In genomic region chr7:85890244-85890811, GRCh38 we compare ENCODE assay signal across 8 cellular contexts.
A peak's percentile ranks its signal among the peaks of the same experiment; 100 is the strongest.
DNase-seq lines count a peak whose midpoint lies in the region; ATAC-seq, FAIRE-seq and TF ChIP-seq lines count a peak whose summit lies in the region.

No MANE protein-coding gene starts in this region.

- FAIRE-seq in GM18507 (lab: Jason Lieb, UNC): peak; percentile 59

- H3K9me3 ChIP-seq in mesenchymal stem cell (ENCODE audit: control insufficient read depth, low read length) (no peaks in the 10 kb centered on the region), gastroesophageal sphincter (no peaks in the 10 kb centered on the region)

- no peak overlapping the region for H2BK12ac ChIP-seq in mesenchymal stem cell (ENCODE audit: low read length in 2 of 2)

- H3K9ac ChIP-seq in mesenchymal stem cell (ENCODE audit: low read length): no peak overlapping the region

- DNase-seq in GM18507 (ENCODE audit: extremely low spot score, insufficient read length, low read depth) (peak; percentile 8), NCI-H345 (lab: John Stamatoyannopoulos, UW) (peak; percentile 5), T47D (ENCODE audit: low read depth in 1 of 2, low spot score in 1 of 2) (peak; percentile 11 to 54), mesenchymal stem cell (peak; percentile 32), cerebellar nuclear complex (lab: John Stamatoyannopoulos, UW) (no peak)

- no peaks in the 10 kb centered on the region for H3K36me3 ChIP-seq in mesenchymal stem cell (ENCODE audit: control insufficient read depth in 1 of 2, insufficient read depth in 2 of 2, low read depth in 1 of 2, low read length in 2 of 2)
- H3K36me3 ChIP-seq in gastroesophageal sphincter: no peaks in the 10 kb centered on the region

- H4K8ac ChIP-seq in mesenchymal stem cell (ENCODE audit: low read length): no peak overlapping the region

- H2BK120ac ChIP-seq in mesenchymal stem cell (ENCODE audit: low read depth, low read length): no peak overlapping the region

- TF ChIP-seq CTCF in 22Rv1 (IDR thresholded peaks at IDR 0.05) (peak; percentile 84), gastroesophageal sphincter (IDR thresholded peaks at IDR 0.05) (peak in 2 of 4 experiments; percentile 14 to 37)

- no peak overlapping the region for H4K91ac ChIP-seq in mesenchymal stem cell (ENCODE audit: low read length)

- H2AFZ ChIP-seq in mesenchymal stem cell (ENCODE audit: low read depth, low read length): no peak overlapping the region

- TF ChIP-seq POLR2A in gastroesophageal sphincter (IDR thresholded peaks at IDR 0.05): no peak

- no peaks in the 10 kb centered on the region for H3K27me3 ChIP-seq in mesenchymal stem cell (ENCODE audit: control insufficient read depth in 1 of 2, insufficient read depth in 1 of 2, low read length in 2 of 2)
- H3K27me3 ChIP-seq in gastroesophageal sphincter: no peaks in the 10 kb centered on the region

- H3K79me1 ChIP-seq in mesenchymal stem cell (replicated peaks; ENCODE audit: low read length, poor library complexity, severe bottlenecking): no peaks in the 10 kb centered on the region

- no peak overlapping the region for H3K14ac ChIP-seq in mesenchymal stem cell (ENCODE audit: low read length in 2 of 2)

- no peak overlapping the region for H3K27ac ChIP-seq in 22Rv1
- no peak overlapping the region for H3K27ac ChIP-seq in mesenchymal stem cell (ENCODE audit: low read length, poor library complexity, severe bottlenecking)
- H3K27ac ChIP-seq in gastroesophageal sphincter: no peak overlapping the region

- H3K18ac ChIP-seq in mesenchymal stem cell (ENCODE audit: low read depth in 1 of 2, low read length in 2 of 2): no peak overlapping the region

- H2BK15ac ChIP-seq in mesenchymal stem cell (ENCODE audit: low read depth, poor library complexity, severe bottlenecking): no peak overlapping the region

- TF ChIP-seq EP300 in gastroesophageal sphincter (IDR thresholded peaks at IDR 0.05): no peak

- no peak overlapping the region for H3K23ac ChIP-seq in mesenchymal stem cell (ENCODE audit: low read length in 2 of 2)

- ATAC-seq in HG03060 (IDR thresholded peaks at IDR 0.05; ENCODE audit: low read depth, unreplicated experiment) (peak; percentile 72), gastroesophageal sphincter (no peak)

- no peak overlapping the region for H2BK5ac ChIP-seq in mesenchymal stem cell (ENCODE audit: low read depth, low read length, poor library complexity, severe bottlenecking)

- H3K4me3 ChIP-seq in mesenchymal stem cell (ENCODE audit: insufficient read depth in 1 of 2, low read depth in 1 of 2, low read length in 2 of 2) (no peak overlapping the region), gastroesophageal sphincter (no peak overlapping the region)

- no peak overlapping the region for H3K4me2 ChIP-seq in mesenchymal stem cell (ENCODE audit: low read length, poor library complexity, severe bottlenecking)

- H3K4me1 ChIP-seq in mesenchymal stem cell (ENCODE audit: control insufficient read depth, insufficient read depth, low read depth, low read length) (no peaks in the 10 kb centered on the region), gastroesophageal sphincter (no peaks in the 10 kb centered on the region)

- no peak overlapping the region for H2AK5ac ChIP-seq in mesenchymal stem cell (ENCODE audit: low read length, severe bottlenecking)

- H3K4ac ChIP-seq in mesenchymal stem cell (ENCODE audit: low read depth in 1 of 2, low read length in 2 of 2): no peak overlapping the region

- in situ Hi-C loops in T47D (cut with HindIII; ENCODE audit: low pct_unique_long_range_greater_than_20kb, low sequenced_read_pairs): no loop called here

Comparison
In these comparisons a context has a peak if more than half of its experiments do, and no peak if none do; other contexts are left out.
1. DNase-seq: peak in GM18507 (single experiment), NCI-H345 (single experiment), T47D (2 of 2) and mesenchymal stem cell (single experiment); none in cerebellar nuclear complex (0 of 2).